In the genomic region with DNA sequence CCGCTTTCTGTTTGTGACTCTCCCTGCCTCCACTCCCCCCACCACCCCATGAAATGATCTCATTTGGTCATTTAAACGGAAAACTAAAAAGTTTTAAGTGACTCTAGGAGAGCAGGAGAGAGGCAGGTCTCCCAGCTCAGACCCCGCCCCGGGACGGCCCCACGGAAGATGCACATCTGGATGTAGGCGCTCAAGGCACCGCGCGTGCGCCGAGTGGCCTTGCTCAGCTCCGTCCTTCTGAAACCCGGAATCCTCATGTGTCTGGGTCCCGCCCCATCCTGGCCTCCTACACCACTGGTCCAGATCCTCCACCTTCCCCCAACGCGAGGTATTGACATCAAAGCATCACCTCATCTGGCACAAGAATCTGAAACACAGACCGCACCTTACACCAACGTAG, we compare ENCODE assay signal across 32 cellular contexts. TPM values are rescaled to one million over a fixed set of nuclear protein-coding genes. Genes with fewer than 3 reads are reported as not detected.
"Had no signal": no experiment of that assay in that cellular context is flagged by ENCODE, and none has a peak within 500 bp of the region (broad histone marks: within the 10 kb centered on the region; RNA-seq: fewer than 3 reads in every experiment).

No MANE protein-coding gene starts in this region.

- H3K27me3 ChIP-seq: body of pancreas, heart left ventricle had no signal

- ATAC-seq: activated T-cell treated with anti-CD3 and anti-CD28 coated beads, Interleukin-2, amount 50 U/mL, for 4 hours; activated T-helper 17 cell treated with anti-CD3 and anti-CD28 coated beads, Interleukin-2, amount 50 U/mL, for 72 hours; body of pancreas; effector memory CD8-positive, alpha-beta T cell; gastrocnemius medialis; heart left ventricle; WTC11 had no signal

- FAIRE-seq: colon had no signal

- H3K9me3 Mint-ChIP-seq: activated CD4-positive, alpha-beta memory T cell treated with anti-CD3 and anti-CD28 coated beads, Interleukin-2, amount 10 ng/mL, durations not matched to agents 7 days and 5 days; activated T-cell treated with anti-CD3 and anti-CD28 coated beads, Interleukin-2, amount 50 U/mL, for 4 hours had no signal

- H3K4me3 ChIP-seq: body of pancreas, esophagus muscularis mucosa, gastrocnemius medialis, heart left ventricle had no signal

- H3K36me3 Mint-ChIP-seq: activated naive CD8-positive, alpha-beta T cell; WTC11 had no signal

- H3K27ac ChIP-seq: body of pancreas, esophagus muscularis mucosa, foreskin keratinocyte, gastrocnemius medialis, heart left ventricle had no signal

- H3K27ac Mint-ChIP-seq: activated CD4-positive, alpha-beta memory T cell treated with anti-CD3 and anti-CD28 coated beads, Interleukin-2, amount 10 ng/mL, durations not matched to agents 7 days and 5 days; activated CD4-positive, alpha-beta T cell treated with anti-CD3 and anti-CD28 coated beads, Interleukin-2, amount 10 ng/mL, durations not matched to agents 7 days and 5 days; activated naive CD8-positive, alpha-beta T cell; activated T-helper 17 cell treated with anti-CD3 and anti-CD28 coated beads, Interleukin-2, amount 50 U/mL, for 72 hours; effector memory CD8-positive, alpha-beta T cell; WTC11 had no signal

- DNase-seq: activated CD4-positive, alpha-beta memory T cell treated with anti-CD3 and anti-CD28 coated beads, Interleukin-2, amount 10 ng/mL, durations not matched to agents 7 days and 5 days; activated CD4-positive, alpha-beta T cell treated with anti-CD3 and anti-CD28 coated beads for 1 hour; activated CD4-positive, alpha-beta T cell treated with anti-CD3 and anti-CD28 coated beads for 4 hours; activated CD4-positive, alpha-beta T cell treated with anti-CD3 and anti-CD28 coated beads, Interleukin-2, amount 10 ng/mL, durations not matched to agents 7 days and 5 days; activated CD4-positive, alpha-beta T cell treated with anti-CD3 and anti-CD28 coated beads, Interleukin-2, amount 50 U/mL, for 4 hours; activated CD8-positive, alpha-beta memory T cell treated with anti-CD3 and anti-CD28 coated beads for 24 hours; activated effector memory CD4-positive, alpha-beta T cell treated with Interleukin-2 at 50 U/mL for 16 hours; activated gamma-delta T cell treated with Interleukin-2 at 50 U/mL for 16 hours; activated naive CD4-positive, alpha-beta T cell treated with anti-CD3 and anti-CD28 coated beads, Interleukin-2, amount 50 U/mL, for 16 hours; activated naive CD4-positive, alpha-beta T cell treated with Interleukin-2 at 50 U/mL for 16 hours; activated T-cell treated with anti-CD3 and anti-CD28 coated beads, Interleukin-2, amount 50 U/mL, for 4 hours; amniotic stem cell; anterior cingulate cortex; body of pancreas; caudate nucleus; cortex of kidney; dermis blood vessel endothelial cell; effector CD4-positive, alpha-beta T cell; effector memory CD8-positive, alpha-beta T cell; erythroblast; foreskin keratinocyte; gastrocnemius medialis; glutamatergic neuron; heart left ventricle; T-helper 2 cell had no signal

- H3K9me3 ChIP-seq: body of pancreas, esophagus muscularis mucosa, gastrocnemius medialis, heart left ventricle had no signal

- H3K4me3 Mint-ChIP-seq: activated CD4-positive, alpha-beta memory T cell treated with anti-CD3 and anti-CD28 coated beads, Interleukin-2, amount 10 ng/mL, durations not matched to agents 7 days and 5 days; activated CD4-positive, alpha-beta T cell treated with anti-CD3 and anti-CD28 coated beads, Interleukin-2, amount 10 ng/mL, durations not matched to agents 7 days and 5 days; activated naive CD8-positive, alpha-beta T cell; activated T-cell treated with anti-CD3 and anti-CD28 coated beads, Interleukin-2, amount 50 U/mL, for 4 hours; activated T-helper 17 cell treated with anti-CD3 and anti-CD28 coated beads, Interleukin-2, amount 50 U/mL, for 72 hours; effector memory CD8-positive, alpha-beta T cell; WTC11 had no signal

- H3K36me3 ChIP-seq: esophagus muscularis mucosa, gastrocnemius medialis, heart left ventricle had no signal

RNA-seq across cellular contexts. Expression of a gene that starts 15.7 kb away (rescaled TPM):
- total RNA-seq: activated CD4-positive, alpha-beta memory T cell treated with anti-CD3 and anti-CD28 coated beads, Interleukin-2, amount 10 ng/mL, durations not matched to agents 7 days and 5 days; activated CD4-positive, alpha-beta T cell treated with anti-CD3 and anti-CD28 coated beads, Interleukin-2, amount 10 ng/mL, durations not matched to agents 7 days and 5 days; activated T-cell treated with anti-CD3 and anti-CD28 coated beads, Interleukin-2, amount 50 U/mL, for 4 hours; activated T-helper 17 cell treated with anti-CD3 and anti-CD28 coated beads, Interleukin-2, amount 50 U/mL, for 72 hours; body of pancreas; dermis blood vessel endothelial cell; esophagus muscularis mucosa; gastrocnemius medialis; heart left ventricle; T-helper 1 cell treated with Interleukin-12 subunit alpha and Interleukin-12 subunit beta and Interleukin-4 antibody, amounts not matched to agents 30 ng/mL and 1 ng/mL, for 36 hours; WTC11 had no signal
- polyA plus RNA-seq: adipose tissue, heart left ventricle had no signal
